Comparison of ENCODE assay signal across 2 cellular contexts in the genomic region with DNA sequence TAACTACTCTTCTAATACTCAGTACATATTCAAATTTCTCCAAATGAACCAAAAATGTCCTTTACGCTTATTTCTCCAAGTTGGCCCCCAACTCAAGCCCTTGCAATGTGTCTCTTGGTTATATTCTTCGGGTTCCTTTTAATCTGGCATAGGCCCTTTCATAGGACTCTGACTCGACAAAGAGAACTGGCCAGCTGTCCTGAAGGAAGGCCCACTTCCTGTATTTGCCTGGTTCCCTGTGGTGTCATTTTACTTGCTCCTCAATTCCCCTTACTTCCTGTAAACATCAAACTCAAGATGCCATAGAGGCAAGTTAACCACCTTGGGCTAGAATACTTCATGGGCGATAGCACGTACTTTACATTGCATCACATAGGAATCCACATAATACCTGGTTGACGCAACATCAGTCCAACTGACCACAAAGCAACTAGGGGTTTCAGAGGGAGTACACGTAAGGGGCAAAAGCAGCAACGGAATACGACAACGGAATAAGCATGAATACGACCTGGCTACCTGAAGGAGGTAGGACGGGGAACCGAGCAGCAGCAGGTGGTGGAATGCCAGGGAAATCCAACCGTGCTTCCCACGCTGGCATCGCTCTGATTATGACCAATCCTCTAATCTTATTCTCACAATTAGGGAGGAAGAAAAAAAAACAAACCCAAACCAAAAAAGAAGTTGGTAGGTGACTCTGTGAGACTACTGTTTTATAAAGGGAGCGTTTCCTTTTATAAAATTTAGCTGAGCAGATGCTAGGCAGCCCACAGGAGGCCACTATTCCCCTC.
TF ChIP-seq lines count a peak whose summit lies in the region.

No MANE protein-coding gene starts in this region.

TF ChIP-seq in HCT116, 20 proteins besides CTCF, POLR2A, EP300 and RAD21:
- TF ChIP-seq SRF (IDR thresholded peaks at IDR 0.05; ENCODE audit: low read depth) (no peak), MAX (IDR thresholded peaks at IDR 0.05) (no peak), ELF1 (IDR thresholded peaks at IDR 0.05; ENCODE audit: borderline replicate concordance, low read depth) (peak; percentile 21; the same call in 1 of the 2 replicates), FOSL1 (IDR thresholded peaks at IDR 0.05; ENCODE audit: low read depth) (no peak; the same call in 1 of the 2 replicates)

TF ChIP-seq in H1, 55 proteins besides CTCF, POLR2A, EP300 and RAD21:
- TF ChIP-seq GABPA (IDR thresholded peaks at IDR 0.05; ENCODE audit: borderline replicate concordance, insufficient read depth, low read length) (no peak), POLR2AphosphoS5 (IDR thresholded peaks at IDR 0.05; ENCODE audit: low read depth, low read length) (peak; percentile 65), CEBPB (IDR thresholded peaks at IDR 0.05; ENCODE audit: low read depth, low read length) (peak; percentile 62; the same call in 1 of the 2 replicates), KDM1A (IDR thresholded peaks at IDR 0.05; ENCODE audit: borderline replicate concordance, low read length) (no peak)
